8 cellular contexts compared by ENCODE assay signal in the genomic region with DNA sequence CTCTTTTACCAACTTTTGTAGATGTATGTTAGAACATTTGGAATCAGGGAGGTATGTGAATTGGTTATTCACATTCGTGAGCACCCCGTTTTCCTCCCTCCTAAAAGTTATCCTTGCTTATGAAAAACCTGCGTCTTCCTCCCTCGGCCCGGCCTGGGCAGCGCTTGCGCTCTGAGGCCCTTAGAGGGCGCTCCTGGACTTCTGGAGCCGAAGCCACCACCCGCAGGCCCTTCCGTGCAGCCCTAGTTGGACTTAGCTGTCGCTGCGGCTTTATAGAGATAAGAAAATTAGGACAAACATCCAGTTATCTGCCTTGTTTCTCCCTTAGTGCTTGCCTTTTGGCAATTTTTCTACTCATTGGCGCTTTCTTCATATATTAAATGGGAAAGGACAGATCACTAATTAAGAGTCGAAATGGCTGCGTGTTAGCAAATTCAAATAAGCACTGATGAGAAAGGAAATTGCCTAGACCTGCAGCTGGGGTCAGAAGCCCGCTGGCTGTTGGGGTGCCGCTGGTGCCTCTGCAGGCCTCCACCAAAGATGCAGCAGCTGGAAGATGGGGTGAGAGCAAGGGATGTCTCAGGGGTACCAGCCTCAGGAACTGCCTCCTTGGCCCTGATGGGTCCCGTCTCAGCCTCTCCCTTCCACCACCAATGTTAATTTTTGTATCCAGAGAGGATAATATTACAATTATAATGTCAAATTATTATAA. TPM values are rescaled to one million over a fixed set of nuclear protein-coding genes. Genes with fewer than 3 reads are reported as not detected.
DNase-seq lines count a peak whose midpoint lies in the region; ATAC-seq and TF ChIP-seq lines count a peak whose summit lies in the region.

No MANE protein-coding gene starts in this region.

- peak overlapping the region; percentile 51 for H3K4me3 ChIP-seq in OCI-LY3 (ENCODE audit: low read length)
- no peak overlapping the region for H3K4me3 ChIP-seq in epithelial cell of proximal tubule (ENCODE audit: low read depth, low read length)
- H3K4me3 ChIP-seq in naive thymus-derived CD4-positive, alpha-beta T cell (ENCODE audit: low read length), result no peak overlapping the region

- H3K27me3 ChIP-seq in OCI-LY3 (ENCODE audit: low read depth, low read length), result peaks cover 32% of the 10 kb centered on the region
- H3K27me3 ChIP-seq in naive thymus-derived CD4-positive, alpha-beta T cell (ENCODE audit: control insufficient read depth in 2 of 2, insufficient read depth in 2 of 2, low read length in 2 of 2), result peaks cover 6 to 16% of the 10 kb centered on the region in 2 donors

- intact Hi-C loops in naive thymus-derived CD4-positive, alpha-beta T cell (cut with micrococcal nuclease), result loop anchor here (1.0 to 10.0 kb wide), 7 partner anchors 78 to 1288 kb away; no protein-coding TSS in a partner anchor

- DNase-seq in HPDE6-E6E7 (ENCODE audit: extremely low spot score), result peak; percentile 60
- peak; percentile 44 for DNase-seq in activated T-cell treated with anti-CD3 and anti-CD28 coated beads for 4 hours
- DNase-seq in epithelial cell of proximal tubule (ENCODE audit: low read depth), result no peak
- peak; percentile 22 to 67 (median 45) for DNase-seq in naive thymus-derived CD4-positive, alpha-beta T cell
- peak; percentile 81 for DNase-seq in stimulated activated naive CD8-positive, alpha-beta T cell treated with anti-CD3 and anti-CD28 coated beads, Interleukin-15, Interleukin-2, amounts not matched to agents 100 U/mL and 50 U/mL, for 24 hours

- H3K4me2 ChIP-seq in OCI-LY3 (ENCODE audit: low read length), result peak overlapping the region; percentile 52

- H3K27me3 Mint-ChIP-seq in naive thymus-derived CD4-positive, alpha-beta T cell, result peaks cover 51 to 66% (median 59%) of the 10 kb centered on the region in 5 donors

- H3K9me3 ChIP-seq in OCI-LY3 (ENCODE audit: insufficient read depth, low read length), result no peaks in the 10 kb centered on the region
- H3K9me3 ChIP-seq in naive thymus-derived CD4-positive, alpha-beta T cell (ENCODE audit: control insufficient read depth in 2 of 3, low read length in 3 of 3), result no peaks in the 10 kb centered on the region

- peaks cover 0 to 1% (median 0%) of the 10 kb centered on the region in 11 donors for H3K9me3 Mint-ChIP-seq in naive thymus-derived CD4-positive, alpha-beta T cell

- TF ChIP-seq CTCF in C4-2B (conservative IDR thresholded peaks at IDR 0.05), result peak; percentile 67
- TF ChIP-seq CTCF in OCI-LY3 (IDR thresholded peaks at IDR 0.05; ENCODE audit: low read depth, low read length), result peak; percentile 87
- TF ChIP-seq CTCF in epithelial cell of proximal tubule (conservative IDR thresholded peaks at IDR 0.05; ENCODE audit: low read depth, low read length), result peak; percentile 99

- H3K27ac ChIP-seq in C4-2B (no peak overlapping the region), OCI-LY3 (ENCODE audit: low read length) (no peak overlapping the region)
- no peak overlapping the region for H3K27ac ChIP-seq in naive thymus-derived CD4-positive, alpha-beta T cell (ENCODE audit: low read depth, low read length)

- H3K4me3 Mint-ChIP-seq in naive thymus-derived CD4-positive, alpha-beta T cell, result peak overlapping the region in 9 of 10 donors; percentile 19 to 69 (median 36)

- no peaks in the 10 kb centered on the region for H3K36me3 ChIP-seq in OCI-LY3 (replicated peaks; ENCODE audit: low read depth, low read length)
- H3K36me3 ChIP-seq in naive thymus-derived CD4-positive, alpha-beta T cell (ENCODE audit: control insufficient read depth in 2 of 3, insufficient read depth in 3 of 3, low read length in 3 of 3), result no peaks in the 10 kb centered on the region

- H4K20me1 ChIP-seq in OCI-LY3 (ENCODE audit: insufficient read depth, low read length), result no peaks in the 10 kb centered on the region

- CTCF ChIA-PET in naive thymus-derived CD4-positive, alpha-beta T cell (lab: Charles Lee), result interaction anchor here (0.6 to 3.1 kb wide), 4 partner anchors 421 to 898 kb away, joined by 3 to 15 read pairs (median 3); no protein-coding TSS in a partner anchor

- H2AFZ ChIP-seq in OCI-LY3 (ENCODE audit: low read depth, low read length), result no peak overlapping the region

- H3K27ac Mint-ChIP-seq in naive thymus-derived CD4-positive, alpha-beta T cell, result no peak overlapping the region

- POLR2A ChIA-PET in naive thymus-derived CD4-positive, alpha-beta T cell (lab: Charles Lee), result no interaction called here

- H3K9ac ChIP-seq in OCI-LY3 (ENCODE audit: low read length), result no peak overlapping the region

- peak; percentile 59 for ATAC-seq in GM19324 (IDR thresholded peaks at IDR 0.05; ENCODE audit: low FRiP score, unreplicated experiment)
- peak; percentile 84 for ATAC-seq in naive thymus-derived CD4-positive, alpha-beta T cell
- ATAC-seq in stimulated activated naive CD8-positive, alpha-beta T cell treated with anti-CD3 and anti-CD28 coated beads, Interleukin-15, Interleukin-2, amounts not matched to agents 100 U/mL and 50 U/mL, for 24 hours, result peak; percentile 80

- H3K4me1 Mint-ChIP-seq in naive thymus-derived CD4-positive, alpha-beta T cell, result peaks cover 4 to 18% (median 10%) of the 10 kb centered on the region in 7 donors

- no peaks in the 10 kb centered on the region for H3K4me1 ChIP-seq in OCI-LY3 (ENCODE audit: low read length)
- H3K4me1 ChIP-seq in naive thymus-derived CD4-positive, alpha-beta T cell (ENCODE audit: control insufficient read depth in 2 of 2, insufficient read depth in 2 of 2, low read length in 2 of 2), result peaks cover 0 to 9% of the 10 kb centered on the region in 2 donors

- H3K36me3 Mint-ChIP-seq in naive thymus-derived CD4-positive, alpha-beta T cell, result no peaks in the 10 kb centered on the region

- no peaks in the 10 kb centered on the region for H3K79me2 ChIP-seq in OCI-LY3 (ENCODE audit: low read length)

RNA-seq across cellular contexts. Expression of a gene that starts 5.2 kb away (rescaled TPM):
- total RNA-seq in epithelial cell of proximal tubule, result 0.14 TPM in 1 of 2 replicates, not detected in the other
- not detected for total RNA-seq in naive thymus-derived CD4-positive, alpha-beta T cell
- polyA plus RNA-seq in naive thymus-derived CD4-positive, alpha-beta T cell, result not detected
